Comparison of ENCODE assay signal across 26 cellular contexts in genomic region chr18:50886914-50887313, GRCh38.
"Had no signal": no experiment of that assay in that cellular context is flagged by ENCODE, and none has a peak within 500 bp of the region (broad histone marks: within the 10 kb centered on the region; RNA-seq: fewer than 3 reads in every experiment).

No MANE protein-coding gene starts in this region.

- H3K36me3 ChIP-seq: gastroesophageal sphincter, pancreas, right lobe of liver, tibial artery had no signal

- H3K4me3 ChIP-seq: coronary artery, esophagus muscularis mucosa, gastroesophageal sphincter, heart left ventricle, hepatocyte, lung, mucosa of descending colon, pancreas, right lobe of liver, testis, tibial artery had no signal

- DNase-seq: dermis blood vessel endothelial cell; effector memory CD4-positive, alpha-beta T cell; foreskin keratinocyte; heart left ventricle; kidney; mucosa of descending colon; naive B cell; pancreas; right lobe of liver; small intestine; stimulated activated CD4-positive, alpha-beta T cell treated with anti-CD3 and anti-CD28 coated beads, Interleukin-15, amount 100 ng/mL, for 24 hours; stimulated activated CD4-positive, alpha-beta T cell treated with anti-CD3 and anti-CD28 coated beads, Interleukin-4, amount 100 ng/mL, for 1 hour; stimulated activated naive CD8-positive, alpha-beta T cell treated with anti-CD3 and anti-CD28 coated beads, Interleukin-15, Interleukin-2, amounts not matched to agents 100 U/mL and 50 U/mL, for 24 hours; substantia nigra; testis; tibial artery had no signal

- H3K4me1 ChIP-seq: pancreas, right lobe of liver, testis, tibial artery had no signal

- H3K9me3 Mint-ChIP-seq: memory B cell, mesothelial cell of epicardium had no signal

- H3K27me3 Mint-ChIP-seq: memory B cell; naive B cell; stimulated activated memory B cell treated with anti-CD40 and anti-IgM and Interleukin-4, amounts not matched to agents 10 μg/mL and 1 μg/mL and 100 μg/mL, for 72 hours; type B pancreatic cell had no signal

- H3K27ac Mint-ChIP-seq: memory B cell; mesothelial cell of epicardium; stimulated activated memory B cell treated with anti-CD40 and anti-IgM and Interleukin-4, amounts not matched to agents 10 μg/mL and 1 μg/mL and 100 μg/mL, for 72 hours; type B pancreatic cell had no signal

- ATAC-seq: foreskin keratinocyte; gastroesophageal sphincter; heart left ventricle; left lobe of liver; mucosa of descending colon; pancreas; right lobe of liver; stimulated activated memory B cell treated with anti-CD40 and anti-IgM and Interleukin-4, amounts not matched to agents 10 μg/mL and 1 μg/mL and 100 μg/mL, for 72 hours; stimulated activated naive CD8-positive, alpha-beta T cell treated with anti-CD3 and anti-CD28 coated beads, Interleukin-15, Interleukin-2, amounts not matched to agents 100 U/mL and 50 U/mL, for 24 hours had no signal

- H3K4me1 Mint-ChIP-seq: mesothelial cell of epicardium had no signal

- H3K27ac ChIP-seq: coronary artery, esophagus muscularis mucosa, foreskin keratinocyte, gastroesophageal sphincter, heart left ventricle, hepatocyte, pancreas, right lobe of liver, testis, tibial artery had no signal

- H3K4me3 Mint-ChIP-seq: memory B cell; mesothelial cell of epicardium; naive B cell; stimulated activated memory B cell treated with anti-CD40 and anti-IgM and Interleukin-4, amounts not matched to agents 10 μg/mL and 1 μg/mL and 100 μg/mL, for 72 hours; type B pancreatic cell had no signal

- H3K27me3 ChIP-seq: esophagus muscularis mucosa, foreskin keratinocyte, gastroesophageal sphincter, heart left ventricle, hepatocyte, pancreas, right lobe of liver, testis, tibial artery had no signal

- H3K9me3 ChIP-seq: esophagus muscularis mucosa, gastroesophageal sphincter, pancreas, testis, tibial artery had no signal
